In genomic region chr2:216688731-216689360, GRCh38 we compare ENCODE assay signal across 11 cellular contexts. TPM values are rescaled to one million over a fixed set of nuclear protein-coding genes. Genes with fewer than 3 reads are reported as not detected.
DNase-seq lines count a peak whose midpoint lies in the region; ATAC-seq and TF ChIP-seq lines count a peak whose summit lies in the region.
"Had no signal": no experiment of that assay in that cellular context is flagged by ENCODE, and none has a peak within 500 bp of the region (broad histone marks: within the 10 kb centered on the region; RNA-seq: fewer than 3 reads in every experiment).

No MANE protein-coding gene starts in this region.

- DNase-seq in NCI-H2029 (lab: John Stamatoyannopoulos, UW) (peak; percentile 28), chondrocyte (ENCODE audit: low spot score) (no peak), left colon (peak in 1 of 2 donors; percentile 56), Peyer's patch (no peak), RPMI8226 (no peak)
- no peak for DNase-seq in effector CD8-positive, alpha-beta T cell (lab: John Stamatoyannopoulos, UW)
- DNase-seq: CD4-positive, CD25-positive, alpha-beta regulatory T cell; NCI-H1417 treated with DMSO at 0.1 percent for 48 hours had no signal

- H3K27ac ChIP-seq in subcutaneous abdominal adipose tissue (ENCODE audit: low read depth, low read length), result peak overlapping the region; percentile 23
- peak overlapping the region in 2 of 4 donors; percentile 31 to 87 for H3K27ac ChIP-seq in Peyer's patch

- H3K27me3 ChIP-seq in subcutaneous abdominal adipose tissue (ENCODE audit: control insufficient read depth in 5 of 5, insufficient read depth in 4 of 5, low read length in 5 of 5), result peaks cover 0 to 12% (median 3%) of the 10 kb centered on the region in 5 donors
- peaks cover 0 to 14% of the 10 kb centered on the region in 2 donors for H3K27me3 ChIP-seq in Peyer's patch

- H3K9me3 ChIP-seq in subcutaneous abdominal adipose tissue (ENCODE audit: control insufficient read depth in 5 of 5, low read length in 5 of 5), result no peaks in the 10 kb centered on the region
- no peaks in the 10 kb centered on the region for H3K9me3 ChIP-seq in Peyer's patch

- H3K36me3 ChIP-seq in subcutaneous abdominal adipose tissue (ENCODE audit: control insufficient read depth in 5 of 5, insufficient read depth in 5 of 5, low read length in 5 of 5) (peaks cover 0 to 20% (median 4%) of the 10 kb centered on the region in 5 donors), Peyer's patch (no peaks in the 10 kb centered on the region)

- no peak overlapping the region for H3K4me3 Mint-ChIP-seq in chondrocyte (ENCODE audit: unreplicated experiment)
- H3K4me3 Mint-ChIP-seq: CD4-positive, CD25-positive, alpha-beta regulatory T cell had no signal

- TF ChIP-seq POLR2A in Peyer's patch (IDR thresholded peaks at IDR 0.05), result no peak

- H3K4me1 Mint-ChIP-seq in chondrocyte (ENCODE audit: low read depth), result peaks cover 75% of the 10 kb centered on the region

- ATAC-seq in left colon (peak; percentile 40), HG02642 (IDR thresholded peaks at IDR 0.05; ENCODE audit: poor library complexity, unreplicated experiment) (no peak)
- ATAC-seq: activated CD4-positive, CD25-positive, alpha-beta regulatory T cell treated with anti-CD3 and anti-CD28 coated beads, Interleukin-2, amount 50 U/mL, for 24 hours had no signal

- peak overlapping the region; percentile 9 for H3K27ac Mint-ChIP-seq in chondrocyte (ENCODE audit: unreplicated experiment)
- H3K27ac Mint-ChIP-seq: CD4-positive, CD25-positive, alpha-beta regulatory T cell had no signal

- H3K4me1 ChIP-seq in subcutaneous abdominal adipose tissue (ENCODE audit: control insufficient read depth in 5 of 5, insufficient read depth in 5 of 5, low read length in 5 of 5), result peaks cover 11 to 64% (median 55%) of the 10 kb centered on the region in 5 donors
- H3K4me1 ChIP-seq in Peyer's patch, result peaks cover 0 to 44% (median 0%) of the 10 kb centered on the region in 4 donors

- H3K9me3 Mint-ChIP-seq in chondrocyte (ENCODE audit: low read depth), result no peaks in the 10 kb centered on the region

- no peak overlapping the region for H3K9ac ChIP-seq in subcutaneous abdominal adipose tissue (ENCODE audit: low read length in 5 of 5)

- H3K4me3 ChIP-seq in subcutaneous abdominal adipose tissue (ENCODE audit: low read depth in 1 of 5, low read length in 5 of 5) (peak overlapping the region in 1 of 5 donors; percentile 2), Peyer's patch (no peak overlapping the region)

- no peak for TF ChIP-seq CTCF in chondrocyte (IDR thresholded peaks at IDR 0.05)
- TF ChIP-seq CTCF in Peyer's patch (IDR thresholded peaks at IDR 0.05), result no peak

- H3K36me3 Mint-ChIP-seq in chondrocyte (ENCODE audit: low read depth), result peaks cover 9% of the 10 kb centered on the region
- H3K36me3 Mint-ChIP-seq: CD4-positive, CD25-positive, alpha-beta regulatory T cell had no signal

- no peaks in the 10 kb centered on the region for H3K27me3 Mint-ChIP-seq in chondrocyte (ENCODE audit: low read depth)

- intact Hi-C loops in left colon (cut with DNase I, micrococcal nuclease), result no loop called here

RNA-seq across cellular contexts. Expression of gene IGFBP5, which starts 6.5 kb away (rescaled TPM):
- total RNA-seq in chondrocyte (403 to 502 TPM (median 500 TPM) in 3 replicates), left colon (100 to 1,000 TPM in 1 of 2 donors, 10 to 100 TPM in 1; 40.0 to 135 TPM), Peyer's patch (100 to 1,000 TPM in 1 of 4 donors, 10 to 100 TPM in 3; 41.5 to 183 (median 75.0) TPM)

RNA-seq across cellular contexts. Expression of gene IGFBP2, which starts 55.6 kb away (rescaled TPM):
- total RNA-seq in chondrocyte (1,045 to 1,857 TPM (median 1,848 TPM) in 3 replicates), left colon (100 to 1,000 TPM; 120 to 143 TPM), Peyer's patch (10 to 100 TPM; 24.8 to 51.9 (median 44.6) TPM)
- total RNA-seq: CD4-positive, CD25-positive, alpha-beta regulatory T cell had no signal
